Comparison of ENCODE assay signal across 9 cellular contexts in genomic region chr7:25846722-25847121, GRCh38.
DNase-seq lines count a peak whose midpoint lies in the region; TF ChIP-seq lines count a peak whose summit lies in the region.
"Had no signal": no experiment of that assay in that cellular context is flagged by ENCODE, and none has a peak within 500 bp of the region (broad histone marks: within the 10 kb centered on the region; RNA-seq: fewer than 3 reads in every experiment).

No MANE protein-coding gene starts in this region.

- H3K27me3 ChIP-seq in GM23248 (replicated peaks; ENCODE audit: insufficient read depth): no peaks in the 10 kb centered on the region
- peaks cover 0 to under 1% of the 10 kb centered on the region in 2 donors for H3K27me3 ChIP-seq in right atrium auricular region
- H3K27me3 ChIP-seq in smooth muscle cell (ENCODE audit: low read depth): no peaks in the 10 kb centered on the region

- H3K27ac ChIP-seq in GM23248: peak overlapping the region; percentile 26
- peak overlapping the region; percentile 25 for H3K27ac ChIP-seq in angular gyrus (ENCODE audit: low read depth, low read length)
- peak overlapping the region; percentile 81 to 84 for H3K27ac ChIP-seq in right atrium auricular region
- peak overlapping the region; percentile 97 for H3K27ac ChIP-seq in smooth muscle cell (ENCODE audit: low read depth)

- DNase-seq in GM23248 (peak; percentile 72), right atrium auricular region (ENCODE audit: low spot score) (peak; percentile 85), smooth muscle cell (lab: John Stamatoyannopoulos, UW; ENCODE audit: unreplicated experiment) (no peak), LoVo (ENCODE audit: low spot score) (no peak), SHP77 treated with DMSO at 0.1 percent for 48 hours (lab: John Stamatoyannopoulos, UW) (no peak), COLO668 (lab: John Stamatoyannopoulos, UW; ENCODE audit: unreplicated experiment) (no peak), GM10248 (ENCODE audit: extremely low spot score) (no peak)
- DNase-seq: NCI-H510A had no signal

- in situ Hi-C loops in GM23248 (cut with MboI): no loop called here

- H2AFZ ChIP-seq in GM23248 (no peak overlapping the region), smooth muscle cell (ENCODE audit: low read depth) (no peak overlapping the region)

- H4K20me1 ChIP-seq in GM23248 (ENCODE audit: insufficient read depth) (no peaks in the 10 kb centered on the region), smooth muscle cell (ENCODE audit: low read depth) (no peaks in the 10 kb centered on the region)

- CTCF ChIA-PET in GM10248 (lab: Yijun Ruan, JAX): interaction anchor here (1.1 to 3.2 kb wide), 9 partner anchors 7 to 282 kb away, joined by 3 to 8 read pairs (median 3); no protein-coding TSS in a partner anchor

- no peaks in the 10 kb centered on the region for H3K79me2 ChIP-seq in GM23248 (ENCODE audit: insufficient read depth)
- H3K79me2 ChIP-seq in smooth muscle cell (ENCODE audit: low read depth): no peaks in the 10 kb centered on the region

- no peaks in the 10 kb centered on the region for H3K9me2 ChIP-seq in GM23248 (ENCODE audit: insufficient read depth)

- H3K4me3 ChIP-seq in GM23248 (no peak overlapping the region), right atrium auricular region (no peak overlapping the region), smooth muscle cell (no peak overlapping the region)

- TF ChIP-seq CTCF in right atrium auricular region (IDR thresholded peaks at IDR 0.05) (no peak), smooth muscle cell (IDR thresholded peaks at IDR 0.05; ENCODE audit: borderline replicate concordance, insufficient read depth, poor library complexity, severe bottlenecking) (no peak), GM10248 (IDR thresholded peaks at IDR 0.05; ENCODE audit: control extremely low read depth, extremely low read depth, low read depth, missing control alignments) (no peak)

- H3K36me3 ChIP-seq in GM23248 (ENCODE audit: low read depth) (no peaks in the 10 kb centered on the region), right atrium auricular region (no peaks in the 10 kb centered on the region), smooth muscle cell (ENCODE audit: low read depth) (no peaks in the 10 kb centered on the region)

- peaks cover 63% of the 10 kb centered on the region for H3K4me1 ChIP-seq in GM23248 (ENCODE audit: insufficient read depth)
- H3K4me1 ChIP-seq in right atrium auricular region: peaks cover 0 to 80% of the 10 kb centered on the region in 2 donors
- H3K4me1 ChIP-seq in smooth muscle cell (ENCODE audit: low read depth): peaks cover 23% of the 10 kb centered on the region

- peak overlapping the region; percentile 50 for H3K4me2 ChIP-seq in GM23248 (ENCODE audit: unreplicated experiment)
- peak overlapping the region; percentile 32 for H3K4me2 ChIP-seq in smooth muscle cell

- POLR2A ChIA-PET in GM10248 (lab: Yijun Ruan, JAX): no interaction called here

- H3K9me3 ChIP-seq in GM23248 (ENCODE audit: low read depth) (no peaks in the 10 kb centered on the region), right atrium auricular region (no peaks in the 10 kb centered on the region), smooth muscle cell (replicated peaks; ENCODE audit: low read depth) (no peaks in the 10 kb centered on the region)

- H3K9ac ChIP-seq in GM23248 (no peak overlapping the region), smooth muscle cell (ENCODE audit: low read depth) (no peak overlapping the region)

- WGBS in GM23248 (ENCODE audit: low coverage in 1 of 2, low lambda C conversion rate in 2 of 2, missing lambda C conversion rate in 2 of 2), 2 experiments: 8 to 10% methylated on average over 5 of the region's 5 CpGs
- WGBS in smooth muscle cell (ENCODE audit: low lambda C conversion rate): 31% methylated on average over 5 of the region's 5 CpGs

- peaks cover 44% of the 10 kb centered on the region for H3F3A ChIP-seq in GM23248 (ENCODE audit: insufficient read depth)
- peaks cover 15% of the 10 kb centered on the region for H3F3A ChIP-seq in smooth muscle cell (ENCODE audit: low read depth)

Comparison
In these comparisons a context has a peak if more than half of its experiments do, and no peak if none do; other contexts are left out.
1. DNase-seq: peak in GM23248 (single experiment) and right atrium auricular region (single experiment); none in smooth muscle cell (single experiment), LoVo (single experiment), SHP77 treated with DMSO at 0.1 percent for 48 hours (single experiment), COLO668 (single experiment) and GM10248 (single experiment).
2. H3K27ac ChIP-seq: peak in every context shown above with its lines; median percentile 97 in smooth muscle cell; 82 in right atrium auricular region; 26 in GM23248; 25 in angular gyrus.